In genomic region chr10:99579971-99580370, GRCh38 we compare ENCODE assay signal across 26 cellular contexts. TPM values are rescaled to one million over a fixed set of nuclear protein-coding genes. Genes with fewer than 3 reads are reported as not detected.
"Had no signal": no experiment of that assay in that cellular context is flagged by ENCODE, and none has a peak within 500 bp of the region (broad histone marks: within the 10 kb centered on the region; RNA-seq: fewer than 3 reads in every experiment).

No MANE protein-coding gene starts in this region.

- H3K4me3 ChIP-seq: MG63 had no signal

- H3K27me3 ChIP-seq: MG63 had no signal

- H3K4me1 Mint-ChIP-seq: activated B cell treated with CpG ODN at 0.5 μM for 24 hours; activated CD4-positive, alpha-beta T cell treated with anti-CD3 and anti-CD28 coated beads, Interleukin-2, amount 10 ng/mL, durations not matched to agents 24 days and 14 days; activated naive CD4-positive, alpha-beta T cell treated with anti-CD3 and anti-CD28 coated beads, Interleukin-2, amount 10 ng/mL, durations not matched to agents 7 days and 5 days; activated naive CD8-positive, alpha-beta T cell treated with anti-CD3 and anti-CD28 coated beads for 36 hours; T-cell had no signal

- H3K9me3 Mint-ChIP-seq: activated B cell treated with CpG ODN at 0.5 μM for 24 hours; activated CD4-positive, alpha-beta memory T cell treated with anti-CD3 and anti-CD28 coated beads for 36 hours; activated CD4-positive, alpha-beta T cell treated with anti-CD3 and anti-CD28 coated beads, Interleukin-2, amount 10 ng/mL, durations not matched to agents 24 days and 14 days; activated naive CD4-positive, alpha-beta T cell treated with anti-CD3 and anti-CD28 coated beads, Interleukin-2, amount 10 ng/mL, durations not matched to agents 7 days and 5 days; activated naive CD8-positive, alpha-beta T cell treated with anti-CD3 and anti-CD28 coated beads for 36 hours; activated T-helper 2 cell treated with anti-CD3 and anti-CD28 coated beads, Interferon-gamma antibody, Interleukin-2, Interleukin-4, amounts not matched to agents 10 μg/mL and 5 μg/mL and 100 μg/mL, durations not matched to agents 14 hours and 24 hours and 36 hours; T-cell had no signal

- H3K36me3 ChIP-seq: MG63 had no signal

- H3K36me3 Mint-ChIP-seq: activated CD4-positive, alpha-beta memory T cell treated with anti-CD3 and anti-CD28 coated beads for 36 hours; activated naive CD4-positive, alpha-beta T cell treated with anti-CD3 and anti-CD28 coated beads, Interleukin-2, amount 10 ng/mL, durations not matched to agents 7 days and 5 days; activated naive CD8-positive, alpha-beta T cell treated with anti-CD3 and anti-CD28 coated beads for 36 hours; T-cell had no signal

- ATAC-seq: T-cell had no signal

- H3K27ac Mint-ChIP-seq: activated B cell treated with CpG ODN at 0.5 μM for 24 hours; activated CD4-positive, alpha-beta memory T cell treated with anti-CD3 and anti-CD28 coated beads for 36 hours; activated CD4-positive, alpha-beta T cell treated with anti-CD3 and anti-CD28 coated beads, Interleukin-2, amount 10 ng/mL, durations not matched to agents 24 days and 14 days; activated naive CD4-positive, alpha-beta T cell treated with anti-CD3 and anti-CD28 coated beads, Interleukin-2, amount 10 ng/mL, durations not matched to agents 7 days and 5 days; activated naive CD8-positive, alpha-beta T cell treated with anti-CD3 and anti-CD28 coated beads for 36 hours; activated T-helper 2 cell treated with anti-CD3 and anti-CD28 coated beads, Interferon-gamma antibody, Interleukin-2, Interleukin-4, amounts not matched to agents 10 μg/mL and 5 μg/mL and 100 μg/mL, durations not matched to agents 14 hours and 24 hours and 36 hours; T-cell had no signal

- DNase-seq: activated B cell treated with CpG ODN at 0.5 μM for 24 hours; activated CD4-positive, alpha-beta memory T cell treated with anti-CD3 and anti-CD28 coated beads for 36 hours; activated CD4-positive, alpha-beta T cell treated with anti-CD3 and anti-CD28 coated beads for 1 hour; activated CD4-positive, alpha-beta T cell treated with anti-CD3 and anti-CD28 coated beads, Interleukin-2, amount 10 ng/mL, durations not matched to agents 24 days and 14 days; activated CD8-positive, alpha-beta memory T cell treated with anti-CD3 and anti-CD28 coated beads for 24 hours; activated gamma-delta T cell treated with Interleukin-2 at 50 U/mL for 16 hours; activated naive CD4-positive, alpha-beta T cell treated with anti-CD3 and anti-CD28 coated beads, Interleukin-2, amount 10 ng/mL, durations not matched to agents 7 days and 5 days; activated naive CD8-positive, alpha-beta T cell treated with anti-CD3 and anti-CD28 coated beads for 36 hours; activated T-cell treated with anti-CD3 and anti-CD28 coated beads for 4 hours; activated T-cell treated with anti-CD3 and anti-CD28 coated beads, Interleukin-2, amount 50 U/mL, for 48 hours; anterior cingulate cortex; cerebellar nuclear complex; MG63; MV-4-11; NCI-H1092 treated with DMSO at 0.1 percent for 48 hours; NCI-H1417 treated with DMSO at 0.1 percent for 48 hours; NCI-H1694 treated with DMSO at 0.1 percent for 48 hours; NCI-H2029 treated with DMSO at 0.1 percent for 48 hours; NCI-H510A treated with DMSO at 0.1 percent for 48 hours; NCI-H69; SHP77 treated with DMSO at 0.1 percent for 48 hours; T-cell; T-helper 2 cell; T1000 had no signal

- H3K9me3 ChIP-seq: MG63 had no signal

- H3K4me3 Mint-ChIP-seq: activated B cell treated with CpG ODN at 0.5 μM for 24 hours; activated CD4-positive, alpha-beta memory T cell treated with anti-CD3 and anti-CD28 coated beads for 36 hours; activated CD4-positive, alpha-beta T cell treated with anti-CD3 and anti-CD28 coated beads, Interleukin-2, amount 10 ng/mL, durations not matched to agents 24 days and 14 days; activated naive CD4-positive, alpha-beta T cell treated with anti-CD3 and anti-CD28 coated beads, Interleukin-2, amount 10 ng/mL, durations not matched to agents 7 days and 5 days; activated naive CD8-positive, alpha-beta T cell treated with anti-CD3 and anti-CD28 coated beads for 36 hours; T-cell had no signal

RNA-seq across cellular contexts. Expression of gene NKX2-3, which starts 47.2 kb away (rescaled TPM):
- total RNA-seq: activated B cell treated with CpG ODN at 0.5 μM for 24 hours; activated CD4-positive, alpha-beta memory T cell treated with anti-CD3 and anti-CD28 coated beads for 36 hours; activated CD4-positive, alpha-beta T cell treated with anti-CD3 and anti-CD28 coated beads, Interleukin-2, amount 10 ng/mL, durations not matched to agents 24 days and 14 days; activated naive CD8-positive, alpha-beta T cell treated with anti-CD3 and anti-CD28 coated beads for 36 hours; activated T-helper 2 cell treated with anti-CD3 and anti-CD28 coated beads, Interferon-gamma antibody, Interleukin-2, Interleukin-4, amounts not matched to agents 10 μg/mL and 5 μg/mL and 100 μg/mL, durations not matched to agents 14 hours and 24 hours and 36 hours; cardiac septum had no signal
